Comparison of ENCODE assay signal across 20 cellular contexts in the genomic region with DNA sequence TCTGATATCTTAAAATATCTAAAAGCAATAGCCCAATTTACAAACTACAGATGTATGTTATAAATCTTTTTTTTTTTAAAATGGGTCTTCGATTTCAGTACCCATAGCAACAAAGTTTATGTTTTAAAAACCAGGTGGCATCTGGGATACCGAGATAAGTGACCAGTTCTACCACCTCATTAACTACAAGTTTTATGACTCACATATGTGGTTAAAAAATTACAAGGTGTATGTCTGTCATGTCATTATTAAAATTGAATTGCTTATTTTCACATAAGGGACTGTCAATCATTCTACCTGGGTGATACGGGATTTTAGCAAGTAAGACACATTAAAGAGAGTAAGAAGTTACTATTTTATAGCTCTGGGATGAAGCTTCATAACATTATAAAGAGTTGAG.
"Had no signal": no experiment of that assay in that cellular context is flagged by ENCODE, and none has a peak within 500 bp of the region (broad histone marks: within the 10 kb centered on the region; RNA-seq: fewer than 3 reads in every experiment).

No MANE protein-coding gene starts in this region.

- ATAC-seq: activated CD8-positive, alpha-beta T cell treated with anti-CD3 and anti-CD28 coated beads for 36 hours; activated T-helper 17 cell treated with anti-CD3 and anti-CD28 coated beads, Interleukin-2, amount 50 U/mL, for 72 hours; gastrocnemius medialis; natural killer cell treated with Interleukin-12 subunit alpha and Interleukin-12 subunit beta and Interleukin-15 and Interleukin-18, amount 100 ng/mL, for 72 hours; sciatic nerve; stimulated activated naive B cell treated with anti-CD40 and anti-IgM and Interleukin-4, amounts not matched to agents 10 μg/mL and 1 μg/mL and 100 μg/mL, for 72 hours had no signal

- H3K27ac ChIP-seq: gastrocnemius medialis, neutrophil, parathyroid adenoma, spleen, thoracic aorta, upper lobe of left lung had no signal

- H3K9me3 ChIP-seq: gastrocnemius medialis, neutrophil, spleen, thoracic aorta, upper lobe of left lung had no signal

- H3K4me1 ChIP-seq: gastrocnemius medialis, parathyroid adenoma, spleen, upper lobe of left lung had no signal

- H3K4me3 ChIP-seq: gastrocnemius medialis, spleen, thoracic aorta, upper lobe of left lung had no signal

- H3K36me3 ChIP-seq: gastrocnemius medialis, neutrophil, spleen, thoracic aorta, upper lobe of left lung had no signal

- H3K27me3 ChIP-seq: gastrocnemius medialis, neutrophil, spleen, upper lobe of left lung had no signal

- DNase-seq: activated CD4-positive, alpha-beta T cell treated with anti-CD3 and anti-CD28 coated beads, Interleukin-2, amount 10 ng/mL, durations not matched to agents 24 days and 14 days; activated CD8-positive, alpha-beta T cell treated with anti-CD3 and anti-CD28 coated beads for 36 hours; activated naive CD4-positive, alpha-beta T cell; activated naive CD8-positive, alpha-beta T cell treated with anti-CD3 and anti-CD28 coated beads for 36 hours; activated T-cell treated with anti-CD3 and anti-CD28 coated beads, Interleukin-2, amount 50 U/mL, for 1 hour; amygdala; central memory CD4-positive, alpha-beta T cell; gastrocnemius medialis; immature natural killer cell; kidney glomerular epithelial cell; mesendoderm; spleen; stimulated activated naive B cell treated with anti-CD40 and anti-IgM and Interleukin-4, amounts not matched to agents 10 μg/mL and 1 μg/mL and 100 μg/mL, for 72 hours; upper lobe of left lung had no signal
